ENCODE assay signal across 36 cellular contexts in the genomic region with DNA sequence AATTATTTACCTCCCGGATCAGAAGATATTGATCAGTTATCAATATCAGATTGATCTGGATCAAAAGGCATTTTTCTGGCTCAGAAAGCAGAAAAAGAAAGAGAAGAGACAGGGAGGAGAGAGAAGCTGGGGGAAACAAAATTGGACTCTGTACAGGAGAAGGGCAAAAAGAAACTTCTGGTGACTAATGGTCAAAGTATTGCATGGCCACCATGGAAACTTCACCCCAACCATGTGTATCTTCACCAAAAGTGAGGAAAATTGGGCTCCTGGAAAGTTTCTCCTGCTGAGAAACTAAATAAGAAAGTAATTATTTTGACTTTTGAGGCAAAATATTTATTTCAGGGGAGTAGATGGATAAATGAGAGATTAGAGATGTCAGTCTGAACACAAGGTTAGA. TPM values are rescaled to one million over a fixed set of nuclear protein-coding genes. Genes with fewer than 3 reads are reported as not detected.
DNase-seq lines count a peak whose midpoint lies in the region; ATAC-seq, FAIRE-seq and TF ChIP-seq lines count a peak whose summit lies in the region.
"Had no signal": no experiment of that assay in that cellular context is flagged by ENCODE, and none has a peak within 500 bp of the region (broad histone marks: within the 10 kb centered on the region; RNA-seq: fewer than 3 reads in every experiment).

No MANE protein-coding gene starts in this region.

- H3K18ac ChIP-seq in IMR-90 (ENCODE audit: low read depth, low read length): no peak overlapping the region

- dilution Hi-C loops in IMR-90 (cut with HindIII; ENCODE audit: low sequenced_read_pairs, unreplicated experiment): no loop called here

- POLR2A ChIA-PET in IMR-90 (lab: Charles Lee; ENCODE audit: unreplicated experiment): no interaction called here

- H2AK5ac ChIP-seq in IMR-90 (ENCODE audit: low read depth, low read length): no peak overlapping the region

- H4K8ac ChIP-seq in IMR-90 (ENCODE audit: low read depth in 2 of 2, low read length in 2 of 2): no peak overlapping the region

- no peak overlapping the region for H2BK5ac ChIP-seq in IMR-90 (ENCODE audit: low read depth, low read length, poor library complexity, severe bottlenecking)

- no peaks in the 10 kb centered on the region for H3K27me3 ChIP-seq in IMR-90 (ENCODE audit: control insufficient read depth, insufficient read depth, low read length)
- no peaks in the 10 kb centered on the region for H3K27me3 ChIP-seq in osteoblast (ENCODE audit: insufficient read depth, low read length)
- no peaks in the 10 kb centered on the region for H3K27me3 ChIP-seq in pancreas
- H3K27me3 ChIP-seq: thyroid gland had no signal

- no peak for TF ChIP-seq CTCF in IMR-90 (conservative IDR thresholded peaks at IDR 0.05; ENCODE audit: low read depth, low read length)
- no peak for TF ChIP-seq CTCF in osteoblast (IDR thresholded peaks at IDR 0.05; ENCODE audit: extremely low read depth, low read depth, low read length)
- TF ChIP-seq CTCF in pancreas (IDR thresholded peaks at IDR 0.05): no peak

- WGBS in IMR-90 (ENCODE audit: extremely low coverage in 2 of 2, insufficient read length in 1 of 2), 2 experiments: 100% methylated on average over 1 of the region's 1 CpG; no CpG with 5 or more reads in 1 of the 2 experiments
- WGBS in pancreas, 2 donors: 80 to 82% methylated on average over 1 of the region's 1 CpG

- peak; percentile 54; the same call in 1 of the 2 replicates for ATAC-seq in IMR-90 (ENCODE audit: low read depth)
- no peak for ATAC-seq in pancreas
- no peak for ATAC-seq in HG02610 (IDR thresholded peaks at IDR 0.05; ENCODE audit: unreplicated experiment)
- no peak for ATAC-seq in HG02938 (IDR thresholded peaks at IDR 0.05; ENCODE audit: unreplicated experiment)
- ATAC-seq: activated CD4-positive, CD25-positive, alpha-beta regulatory T cell treated with anti-CD3 and anti-CD28 coated beads, Interleukin-2, amount 50 U/mL, for 24 hours; esophagus mucosa; left ventricle myocardium superior; natural killer cell; stimulated activated naive CD8-positive, alpha-beta T cell treated with anti-CD3 and anti-CD28 coated beads, Interleukin-15, amount 100 ng/mL, for 72 hours had no signal

- no peaks in the 10 kb centered on the region for H4K20me1 ChIP-seq in IMR-90 (ENCODE audit: insufficient read depth, low read length)
- no peaks in the 10 kb centered on the region for H4K20me1 ChIP-seq in osteoblast (ENCODE audit: insufficient read depth, low read length)

- no peak overlapping the region for H2BK120ac ChIP-seq in IMR-90 (ENCODE audit: low read depth, low read length)

- H3K9me3 ChIP-seq in IMR-90 (ENCODE audit: control insufficient read depth, insufficient read depth, low read length) (no peaks in the 10 kb centered on the region), osteoblast (ENCODE audit: low read depth, low read length) (no peaks in the 10 kb centered on the region), pancreas (no peaks in the 10 kb centered on the region)
- H3K9me3 ChIP-seq: thyroid gland had no signal

- DNase-seq in AG08396 (ENCODE audit: low spot score): peak; percentile 12
- DNase-seq in IMR-90: peak; percentile 51
- DNase-seq in fibroblast of gingiva (ENCODE audit: low read depth): peak; percentile 8
- DNase-seq in osteoblast (ENCODE audit: insufficient read length, low spot score, missing footprints): peak; percentile 32
- DNase-seq in pancreas: no peak
- DNase-seq in NCI-H69 (lab: John Stamatoyannopoulos, UW): no peak
- DNase-seq: ACHN; activated CD4-positive, alpha-beta T cell treated with anti-CD3 and anti-CD28 coated beads, Interleukin-2, amount 50 U/mL, for 48 hours; activated naive CD4-positive, alpha-beta T cell treated with anti-CD3 and anti-CD28 coated beads, Interleukin-2, amount 10 ng/mL, durations not matched to agents 7 days and 5 days; amniotic stem cell; Calu3; DMS79 treated with DMSO at 0.1 percent for 48 hours; endodermal cell; GOT3; KBM-7; left ventricle myocardium superior; MM.1S; natural killer cell; NCI-H1417 treated with DMSO at 0.1 percent for 48 hours; NCI-H2081 treated with DMSO at 0.1 percent for 48 hours; NCI-H446; NCI-H82; occipital lobe; retina; stimulated activated CD4-positive, alpha-beta T cell treated with anti-CD3 and anti-CD28 coated beads, Interleukin-1b, Interleukin-23, amount 100 ng/mL, for 48 hours; stimulated activated CD8-positive, alpha-beta memory T cell treated with anti-CD3 and anti-CD28 coated beads, Interleukin-4, amount 100 ng/mL, for 48 hours; stimulated activated naive CD8-positive, alpha-beta T cell treated with anti-CD3 and anti-CD28 coated beads, Interleukin-15, amount 100 ng/mL, for 72 hours; thyroid gland had no signal

- no peak overlapping the region for H2BK15ac ChIP-seq in IMR-90 (ENCODE audit: low read depth, low read length)

- no peak overlapping the region for H2AFZ ChIP-seq in IMR-90 (replicated peaks; ENCODE audit: low read length, poor library complexity)
- H2AFZ ChIP-seq in osteoblast (ENCODE audit: low read length): no peak overlapping the region

- H3K9ac ChIP-seq in IMR-90 (ENCODE audit: low read depth, low read length): no peak overlapping the region

- H3K79me1 ChIP-seq in IMR-90 (ENCODE audit: low read depth in 1 of 2, low read length in 2 of 2): peaks cover 0 to 3% of the 10 kb centered on the region in 2 experiments; a peak in 1 of 4 replicates

- no TSS peak for BruUV-seq in IMR-90 (replicated peaks; lab: Mats Ljungman, UMichigan)

- FAIRE-seq in pancreas (lab: Jason Lieb, UNC): no peak
- FAIRE-seq: islet of Langerhans, TTC549 had no signal

- H3K4me1 ChIP-seq in IMR-90 (ENCODE audit: control insufficient read depth, insufficient read depth, low read length) (peaks cover 2% of the 10 kb centered on the region; the same call in 1 of the 2 replicates), osteoblast (ENCODE audit: insufficient read depth, low read length) (peaks cover 19% of the 10 kb centered on the region), pancreas (no peaks in the 10 kb centered on the region)
- H3K4me1 ChIP-seq: thyroid gland had no signal

- no peak overlapping the region for H3K56ac ChIP-seq in IMR-90 (ENCODE audit: extremely low read depth, insufficient read depth, low read length)

- no peak overlapping the region for H2BK20ac ChIP-seq in IMR-90 (ENCODE audit: low read depth, low read length)

- no peak overlapping the region for H2AK9ac ChIP-seq in IMR-90 (replicated peaks; ENCODE audit: low read depth, low read length, poor library complexity)

- in situ Hi-C loops in IMR-90 (cut with MboI; ENCODE audit: low sequenced_read_pairs): no loop called here

- no peak overlapping the region for H4K91ac ChIP-seq in IMR-90 (ENCODE audit: insufficient read depth, low read depth, low read length)

- H3K4me3 ChIP-seq in IMR-90 (ENCODE audit: insufficient read depth, low read depth, low read length) (no peak overlapping the region), osteoblast (ENCODE audit: insufficient read depth, low read length) (no peak overlapping the region), pancreas (no peak overlapping the region)
- H3K4me3 ChIP-seq: smooth muscle cell, thyroid gland had no signal

- no peak overlapping the region for H3K27ac ChIP-seq in IMR-90 (ENCODE audit: insufficient read depth, low read length)
- H3K27ac ChIP-seq in osteoblast (ENCODE audit: low read depth, low read length): no peak overlapping the region
- H3K27ac ChIP-seq in pancreas: no peak overlapping the region
- H3K27ac ChIP-seq: thyroid gland had no signal

- no peaks in the 10 kb centered on the region for H3K36me3 ChIP-seq in IMR-90 (ENCODE audit: control insufficient read depth, insufficient read depth, low read length)
- no peaks in the 10 kb centered on the region for H3K36me3 ChIP-seq in osteoblast (ENCODE audit: insufficient read depth, low read length)
- H3K36me3 ChIP-seq in pancreas: no peaks in the 10 kb centered on the region
- H3K36me3 ChIP-seq: thyroid gland had no signal

- H3K4me2 ChIP-seq in IMR-90 (ENCODE audit: low read depth, low read length) (no peak overlapping the region; the same call in 1 of the 2 replicates), osteoblast (ENCODE audit: insufficient read depth, low read length) (no peak overlapping the region)
- H3K4me2 ChIP-seq: smooth muscle cell had no signal

- H4K5ac ChIP-seq in IMR-90 (ENCODE audit: low read depth, low read length): no peak overlapping the region

- no peak overlapping the region for H3K4ac ChIP-seq in IMR-90 (ENCODE audit: low read depth, low read length)

- CTCF ChIA-PET in IMR-90 (lab: Yijun Ruan, JAX): no interaction called here

- no peak overlapping the region for H3K23ac ChIP-seq in IMR-90 (ENCODE audit: low read depth, low read length)

- H3K14ac ChIP-seq in IMR-90 (replicated peaks; ENCODE audit: low read depth, low read length): no peak overlapping the region

- H3K9me1 ChIP-seq in IMR-90 (ENCODE audit: insufficient read depth, low read length): no peaks in the 10 kb centered on the region

- TF ChIP-seq POLR2A in IMR-90 (IDR thresholded peaks at IDR 0.05; ENCODE audit: low read depth, low read length): no peak

- intact Hi-C loops in IMR-90 (cut with micrococcal nuclease): no loop called here
- intact Hi-C loops in pancreas (cut with DNase I): no loop called here

- TF ChIP-seq RAD21 in IMR-90 (IDR thresholded peaks at IDR 0.05; ENCODE audit: low read length): no peak

- peaks cover 6% of the 10 kb centered on the region for H3K79me2 ChIP-seq in osteoblast (ENCODE audit: insufficient read depth, low read length)

TF ChIP-seq in IMR-90, 13 proteins besides CTCF, POLR2A, EP300 and RAD21 (continues in another document):
- TF ChIP-seq MXI1 (IDR thresholded peaks at IDR 0.05; ENCODE audit: borderline replicate concordance, low read depth, low read length) (no peak), FOS (IDR thresholded peaks at IDR 0.05; ENCODE audit: low read depth, low read length) (no peak), MAFK (IDR thresholded peaks at IDR 0.05; ENCODE audit: low read depth, low read length) (no peak), NFE2L2 (IDR thresholded peaks at IDR 0.05; ENCODE audit: low read depth, low read length) (no peak), CEBPB (IDR thresholded peaks at IDR 0.05; ENCODE audit: low read depth, low read length) (no peak)
- TF ChIP-seq, protein P1, sequence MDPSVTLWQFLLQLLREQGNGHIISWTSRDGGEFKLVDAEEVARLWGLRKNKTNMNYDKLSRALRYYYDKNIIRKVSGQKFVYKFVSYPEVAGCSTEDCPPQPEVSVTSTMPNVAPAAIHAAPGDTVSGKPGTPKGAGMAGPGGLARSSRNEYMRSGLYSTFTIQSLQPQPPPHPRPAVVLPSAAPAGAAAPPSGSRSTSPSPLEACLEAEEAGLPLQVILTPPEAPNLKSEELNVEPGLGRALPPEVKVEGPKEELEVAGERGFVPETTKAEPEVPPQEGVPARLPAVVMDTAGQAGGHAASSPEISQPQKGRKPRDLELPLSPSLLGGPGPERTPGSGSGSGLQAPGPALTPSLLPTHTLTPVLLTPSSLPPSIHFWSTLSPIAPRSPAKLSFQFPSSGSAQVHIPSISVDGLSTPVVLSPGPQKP (IDR thresholded peaks at IDR 0.05; ENCODE audit: borderline replicate concordance, low read depth, low read length): no peak

RNA-seq across cellular contexts. Expression of a gene that starts 33.9 kb away (rescaled TPM):
- 10.6 and 18.1 TPM in 2 replicates for total RNA-seq in IMR-90 (2012; rRNA removed)
- 6.2 and 6.6 TPM in 2 replicates for polyA plus RNA-seq in IMR-90 (2012; rRNA removed)
- 3.6 and 8.7 TPM in 2 replicates for polyA plus RNA-seq in IMR-90 (2012; cell fraction: cytosol; rRNA removed)
- 5.9 and 7.3 TPM in 2 replicates for polyA plus RNA-seq in IMR-90 (2012; cell fraction: nucleus; rRNA removed; ENCODE audit: low replicate concordance)
- 13.4 and 13.8 TPM in 2 replicates for total RNA-seq in osteoblast
- total RNA-seq in pancreas: 1 to 10 TPM; 1.6 to 4.1 (median 2.5) TPM
- polyA plus RNA-seq in pancreas: 1 to 10 TPM in 1 of 2 donors, under 1 TPM in 1; 0.53 to 3.0 TPM
- total RNA-seq: HT-29 had no signal

Comparison
In these comparisons a context has a peak if more than half of its experiments do, and no peak if none do; other contexts are left out.
1. DNase-seq: peak in AG08396 (single experiment), IMR-90 (single experiment), fibroblast of gingiva (single experiment) and osteoblast (single experiment); none in pancreas (0 of 6) and NCI-H69 (single experiment).